ENCODE assay signal across 8 cellular contexts in the genomic region with DNA sequence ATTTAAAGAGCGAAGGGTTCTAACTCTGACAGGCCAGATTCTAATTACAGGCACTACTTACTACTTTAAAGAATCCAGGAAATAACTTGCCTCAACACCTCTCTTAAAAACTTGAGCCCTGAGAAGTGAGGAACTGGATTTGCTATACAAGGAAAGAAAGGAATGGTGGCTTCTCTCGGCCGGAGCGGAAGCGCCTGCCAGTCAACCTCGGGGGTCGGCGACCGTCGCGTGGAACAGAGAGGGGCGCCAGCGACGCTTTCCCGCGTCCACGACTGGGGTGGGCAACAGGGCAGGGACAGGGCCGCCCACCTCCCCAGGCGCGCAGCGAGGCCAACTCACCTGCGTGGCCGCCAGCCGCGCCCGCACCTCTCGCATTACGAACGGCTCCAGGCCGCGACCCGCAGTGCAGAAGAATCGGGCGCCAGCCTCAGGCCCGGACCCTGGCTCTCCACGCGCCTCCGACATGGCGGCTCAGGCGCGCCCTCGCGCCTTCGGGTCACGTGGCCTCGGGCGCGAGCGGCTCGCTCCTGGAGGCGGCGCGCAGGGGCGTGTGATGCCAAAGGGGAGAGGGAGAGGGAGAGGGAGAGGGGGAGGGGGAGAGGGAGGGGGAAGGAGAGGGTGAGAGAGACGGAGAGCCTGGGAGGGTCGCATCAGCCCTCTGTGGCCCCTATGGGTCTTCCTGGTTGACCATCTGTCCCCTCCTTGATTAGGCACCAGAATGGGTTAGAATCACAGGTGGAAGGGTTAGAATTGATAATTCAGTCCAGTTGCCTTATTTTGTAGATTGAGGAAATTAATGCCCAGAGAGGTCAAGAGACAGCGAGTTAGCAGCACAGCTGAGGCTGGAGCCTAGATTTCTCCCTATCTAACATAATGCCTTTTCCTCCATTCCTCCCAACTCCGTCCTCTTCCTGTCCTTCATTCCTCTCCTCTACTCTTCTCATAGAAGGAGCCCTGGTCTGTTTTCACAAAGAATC. TPM values are rescaled to one million over a fixed set of nuclear protein-coding genes. Genes with fewer than 3 reads are reported as not detected.
DNase-seq lines count a peak whose midpoint lies in the region; ATAC-seq and TF ChIP-seq lines count a peak whose summit lies in the region.

A gene with protein sequence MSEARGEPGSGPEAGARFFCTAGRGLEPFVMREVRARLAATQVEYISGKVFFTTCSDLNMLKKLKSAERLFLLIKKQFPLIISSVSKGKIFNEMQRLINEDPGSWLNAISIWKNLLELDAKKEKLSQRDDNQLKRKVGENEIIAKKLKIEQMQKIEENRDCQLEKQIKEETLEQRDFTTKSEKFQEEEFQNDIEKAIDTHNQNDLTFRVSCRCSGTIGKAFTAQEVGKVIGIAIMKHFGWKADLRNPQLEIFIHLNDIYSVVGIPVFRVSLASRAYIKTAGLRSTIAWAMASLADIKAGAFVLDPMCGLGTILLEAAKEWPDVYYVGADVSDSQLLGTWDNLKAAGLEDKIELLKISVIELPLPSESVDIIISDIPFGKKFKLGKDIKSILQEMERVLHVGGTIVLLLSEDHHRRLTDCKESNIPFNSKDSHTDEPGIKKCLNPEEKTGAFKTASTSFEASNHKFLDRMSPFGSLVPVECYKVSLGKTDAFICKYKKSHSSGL (minus strand): TSS at position 484 of the 977 bp plus-strand sequence. CDS start 19 bp downstream, at position 465.

- peaks cover 56% of the 10 kb centered on the region for H3K4me1 Mint-ChIP-seq in activated naive CD8-positive, alpha-beta T cell (ENCODE audit: low read depth)

- no peaks in the 10 kb centered on the region for H3K9me3 ChIP-seq in ovary
- H3K9me3 ChIP-seq in tibial artery: no peaks in the 10 kb centered on the region

- H3K4me3 Mint-ChIP-seq in activated naive CD8-positive, alpha-beta T cell: peak within 1 kb of the TSS; percentile 97

- H3K36me3 ChIP-seq in H7 (replicated peaks; ENCODE audit: control insufficient read depth, insufficient read depth, low read length) (no peaks in the 10 kb centered on the region; the same call in 1 of the 2 replicates), ovary (no peaks in the 10 kb centered on the region), tibial artery (no peaks in the 10 kb centered on the region)

- WGBS in ovary, 3 donors: 1 to 3% (median 2%) methylated on average over 43 to 58 of the region's 58 CpGs

- H3K27me3 ChIP-seq in H7 (ENCODE audit: control insufficient read depth, insufficient read depth, low read length) (no peaks in the 10 kb centered on the region), ovary (no peaks in the 10 kb centered on the region), tibial artery (no peaks in the 10 kb centered on the region)

- peak; percentile 92 for ATAC-seq in Right ventricle myocardium inferior

- no peaks in the 10 kb centered on the region for H3K27me3 Mint-ChIP-seq in activated naive CD8-positive, alpha-beta T cell

- TF ChIP-seq CTCF in ovary (IDR thresholded peaks at IDR 0.05) (no peak), tibial artery (IDR thresholded peaks at IDR 0.05) (no peak)

- H3K4me3 ChIP-seq in H7 (ENCODE audit: insufficient read depth, low read depth, low read length): peak within 1 kb of the TSS; percentile 83
- peak within 1 kb of the TSS; percentile 95 for H3K4me3 ChIP-seq in ovary
- H3K4me3 ChIP-seq in tibial artery: peak within 1 kb of the TSS; percentile 82 to 96

- H3K9me3 Mint-ChIP-seq in activated naive CD8-positive, alpha-beta T cell (ENCODE audit: low read depth): no peaks in the 10 kb centered on the region

- H3K4me1 ChIP-seq in ovary (ENCODE audit: insufficient read depth) (peaks cover 1% of the 10 kb centered on the region), tibial artery (peaks cover 0 to 51% (median 16%) of the 10 kb centered on the region in 4 donors)

- H3K27ac Mint-ChIP-seq in activated naive CD8-positive, alpha-beta T cell: peak within 1 kb of the TSS; percentile 95

- intact Hi-C loops in Right ventricle myocardium inferior (cut with DNase I): no loop called here
- intact Hi-C loops in ovary (cut with DNase I): no loop called here
- intact Hi-C loops in tibial artery (cut with DNase I; ENCODE audit: low total_unique reads): loop anchor here (10.0 kb wide), 1 partner anchor 654 kb away; the partner anchor contains the start of gene SOS1

- no peak for TF ChIP-seq EP300 in ovary (IDR thresholded peaks at IDR 0.05)

- TF ChIP-seq POLR2A in ovary (IDR thresholded peaks at IDR 0.05): peak; percentile 72

- H3K27ac ChIP-seq in ovary (peak within 1 kb of the TSS; percentile 54 to 88), tibial artery (peak within 1 kb of the TSS; percentile 88 to 95)

- peak; percentile 31 for DNase-seq in GF-D8 (lab: John Stamatoyannopoulos, UW)
- DNase-seq in H7: peak; percentile 88
- peak; percentile 68 for DNase-seq in M059J (ENCODE audit: low read depth)
- DNase-seq in SKM-1 (lab: John Stamatoyannopoulos, UW; ENCODE audit: unreplicated experiment): peak; percentile 49
- DNase-seq in Right ventricle myocardium inferior (ENCODE audit: missing footprints): peak; percentile 90
- peak; percentile 73 to 88 (median 84) for DNase-seq in ovary
- peak; percentile 66 to 78 for DNase-seq in tibial artery

- H3K36me3 Mint-ChIP-seq in activated naive CD8-positive, alpha-beta T cell: peaks cover 9% of the 10 kb centered on the region

RNA-seq across cellular contexts. Expression of the gene that starts here (rescaled TPM):
- 7.1 and 13.7 TPM in 2 replicates for total RNA-seq in H7 (2014; rRNA removed; shearing (Covaris generic))
- 5.3 and 8.9 TPM in 2 replicates for total RNA-seq in M059J (2014; rRNA removed; shearing (Covaris generic))
- total RNA-seq in Right ventricle myocardium inferior (6.0 TPM), ovary (10 to 100 TPM; 11.4 to 22.0 (median 19.6) TPM)
- polyA plus RNA-seq in ovary: 10 to 100 TPM; 10.5 to 16.3 TPM

Comparison
In these comparisons a context has a peak if more than half of its experiments do, and no peak if none do; other contexts are left out.
1. Peak in every context shown above with its lines: DNase-seq, ATAC-seq, H3K4me3 ChIP-seq and H3K27ac ChIP-seq.
2. DNase-seq: peak in every context shown above with its lines; median percentile 90 in Right ventricle myocardium inferior; 88 in H7; 84 in ovary; 72 in tibial artery; 68 in M059J; 49 in SKM-1; 31 in GF-D8.